In the genomic region with DNA sequence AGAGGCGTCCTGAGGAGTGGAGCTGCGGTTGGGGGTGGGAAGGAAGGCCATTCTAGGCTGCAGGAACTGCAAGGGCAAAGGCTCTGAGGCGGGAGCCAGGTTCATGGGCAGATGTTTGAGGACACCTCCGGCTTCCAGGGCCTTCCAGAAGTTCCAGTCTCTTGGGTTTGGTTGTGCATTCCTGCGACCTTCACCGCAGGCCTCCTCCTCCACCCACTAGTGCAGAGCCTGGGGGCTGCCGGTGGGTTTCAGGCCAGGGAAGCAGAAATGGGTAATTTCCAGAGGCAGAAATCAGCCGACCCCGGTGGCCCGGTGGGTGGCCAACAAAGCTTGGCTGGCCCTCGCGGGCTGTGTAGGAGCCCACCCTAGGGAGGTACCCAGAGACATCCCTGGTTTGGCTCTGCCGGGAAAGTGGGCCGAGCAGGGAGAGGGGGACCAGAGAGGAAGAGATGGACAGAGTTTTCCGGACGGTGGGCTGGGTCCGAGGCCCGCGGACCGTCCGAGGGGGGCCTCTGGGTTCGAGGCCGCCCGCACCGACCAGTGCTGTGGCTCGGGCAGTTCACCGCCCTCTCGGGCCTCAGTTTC, we compare ENCODE assay signal across 1 cellular context.
TF ChIP-seq lines count a peak whose summit lies in the region.

No MANE protein-coding gene starts in this region.

TF ChIP-seq in GM23338, 12 proteins besides CTCF, POLR2A, EP300 and RAD21 (continued from another document):
- TF ChIP-seq, protein P1, sequence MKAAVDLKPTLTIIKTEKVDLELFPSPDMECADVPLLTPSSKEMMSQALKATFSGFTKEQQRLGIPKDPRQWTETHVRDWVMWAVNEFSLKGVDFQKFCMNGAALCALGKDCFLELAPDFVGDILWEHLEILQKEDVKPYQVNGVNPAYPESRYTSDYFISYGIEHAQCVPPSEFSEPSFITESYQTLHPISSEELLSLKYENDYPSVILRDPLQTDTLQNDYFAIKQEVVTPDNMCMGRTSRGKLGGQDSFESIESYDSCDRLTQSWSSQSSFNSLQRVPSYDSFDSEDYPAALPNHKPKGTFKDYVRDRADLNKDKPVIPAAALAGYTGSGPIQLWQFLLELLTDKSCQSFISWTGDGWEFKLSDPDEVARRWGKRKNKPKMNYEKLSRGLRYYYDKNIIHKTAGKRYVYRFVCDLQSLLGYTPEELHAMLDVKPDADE (IDR thresholded peaks at IDR 0.05): no peak
- TF ChIP-seq JUNB (IDR thresholded peaks at IDR 0.05; ENCODE audit: unreplicated experiment) (no peak), NANOG (IDR thresholded peaks at IDR 0.05; ENCODE audit: borderline replicate concordance) (no peak), ZNF331 (CRISPR knock-in tag; IDR thresholded peaks at IDR 0.05; ENCODE audit: low read depth) (no peak), POLR2AphosphoS5 (IDR thresholded peaks at IDR 0.05; ENCODE audit: low read depth) (no peak), STAT1 (IDR thresholded peaks at IDR 0.05; ENCODE audit: unreplicated experiment) (no peak)
- TF ChIP-seq, protein P2, sequence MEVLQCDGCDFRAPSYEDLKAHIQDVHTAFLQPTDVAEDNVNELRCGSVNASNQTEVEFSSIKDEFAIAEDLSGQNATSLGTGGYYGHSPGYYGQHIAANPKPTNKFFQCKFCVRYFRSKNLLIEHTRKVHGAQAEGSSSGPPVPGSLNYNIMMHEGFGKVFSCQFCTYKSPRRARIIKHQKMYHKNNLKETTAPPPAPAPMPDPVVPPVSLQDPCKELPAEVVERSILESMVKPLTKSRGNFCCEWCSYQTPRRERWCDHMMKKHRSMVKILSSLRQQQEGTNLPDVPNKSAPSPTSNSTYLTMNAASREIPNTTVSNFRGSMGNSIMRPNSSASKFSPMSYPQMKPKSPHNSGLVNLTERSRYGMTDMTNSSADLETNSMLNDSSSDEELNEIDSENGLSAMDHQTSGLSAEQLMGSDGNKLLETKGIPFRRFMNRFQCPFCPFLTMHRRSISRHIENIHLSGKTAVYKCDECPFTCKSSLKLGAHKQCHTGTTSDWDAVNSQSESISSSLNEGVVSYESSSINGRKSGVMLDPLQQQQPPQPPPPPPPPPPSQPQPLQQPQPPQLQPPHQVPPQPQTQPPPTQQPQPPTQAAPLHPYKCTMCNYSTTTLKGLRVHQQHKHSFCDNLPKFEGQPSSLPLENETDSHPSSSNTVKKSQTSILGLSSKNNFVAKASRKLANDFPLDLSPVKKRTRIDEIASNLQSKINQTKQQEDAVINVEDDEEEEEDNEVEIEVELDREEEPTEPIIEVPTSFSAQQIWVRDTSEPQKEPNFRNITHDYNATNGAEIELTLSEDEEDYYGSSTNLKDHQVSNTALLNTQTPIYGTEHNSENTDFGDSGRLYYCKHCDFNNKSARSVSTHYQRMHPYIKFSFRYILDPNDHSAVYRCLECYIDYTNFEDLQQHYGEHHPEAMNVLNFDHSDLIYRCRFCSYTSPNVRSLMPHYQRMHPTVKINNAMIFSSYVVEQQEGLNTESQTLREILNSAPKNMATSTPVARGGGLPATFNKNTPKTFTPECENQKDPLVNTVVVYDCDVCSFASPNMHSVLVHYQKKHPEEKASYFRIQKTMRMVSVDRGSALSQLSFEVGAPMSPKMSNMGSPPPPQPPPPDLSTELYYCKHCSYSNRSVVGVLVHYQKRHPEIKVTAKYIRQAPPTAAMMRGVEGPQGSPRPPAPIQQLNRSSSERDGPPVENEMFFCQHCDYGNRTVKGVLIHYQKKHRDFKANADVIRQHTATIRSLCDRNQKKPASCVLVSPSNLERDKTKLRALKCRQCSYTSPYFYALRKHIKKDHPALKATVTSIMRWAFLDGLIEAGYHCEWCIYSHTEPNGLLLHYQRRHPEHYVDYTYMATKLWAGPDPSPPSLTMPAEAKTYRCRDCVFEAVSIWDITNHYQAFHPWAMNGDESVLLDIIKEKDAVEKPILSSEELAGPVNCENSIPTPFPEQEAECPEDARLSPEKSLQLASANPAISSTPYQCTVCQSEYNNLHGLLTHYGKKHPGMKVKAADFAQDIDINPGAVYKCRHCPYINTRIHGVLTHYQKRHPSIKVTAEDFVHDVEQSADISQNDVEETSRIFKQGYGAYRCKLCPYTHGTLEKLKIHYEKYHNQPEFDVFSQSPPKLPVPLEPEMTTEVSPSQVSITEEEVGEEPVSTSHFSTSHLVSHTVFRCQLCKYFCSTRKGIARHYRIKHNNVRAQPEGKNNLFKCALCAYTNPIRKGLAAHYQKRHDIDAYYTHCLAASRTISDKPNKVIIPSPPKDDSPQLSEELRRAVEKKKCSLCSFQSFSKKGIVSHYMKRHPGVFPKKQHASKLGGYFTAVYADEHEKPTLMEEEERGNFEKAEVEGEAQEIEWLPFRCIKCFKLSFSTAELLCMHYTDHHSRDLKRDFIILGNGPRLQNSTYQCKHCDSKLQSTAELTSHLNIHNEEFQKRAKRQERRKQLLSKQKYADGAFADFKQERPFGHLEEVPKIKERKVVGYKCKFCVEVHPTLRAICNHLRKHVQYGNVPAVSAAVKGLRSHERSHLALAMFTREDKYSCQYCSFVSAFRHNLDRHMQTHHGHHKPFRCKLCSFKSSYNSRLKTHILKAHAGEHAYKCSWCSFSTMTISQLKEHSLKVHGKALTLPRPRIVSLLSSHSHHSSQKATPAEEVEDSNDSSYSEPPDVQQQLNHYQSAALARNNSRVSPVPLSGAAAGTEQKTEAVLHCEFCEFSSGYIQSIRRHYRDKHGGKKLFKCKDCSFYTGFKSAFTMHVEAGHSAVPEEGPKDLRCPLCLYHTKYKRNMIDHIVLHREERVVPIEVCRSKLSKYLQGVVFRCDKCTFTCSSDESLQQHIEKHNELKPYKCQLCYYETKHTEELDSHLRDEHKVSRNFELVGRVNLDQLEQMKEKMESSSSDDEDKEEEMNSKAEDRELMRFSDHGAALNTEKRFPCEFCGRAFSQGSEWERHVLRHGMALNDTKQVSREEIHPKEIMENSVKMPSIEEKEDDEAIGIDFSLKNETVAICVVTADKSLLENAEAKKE (CRISPR knock-in tag; IDR thresholded peaks at IDR 0.05): no peak
TF ChIP-seq in GM23338: peak in this region for 0.
